14 cellular contexts compared by ENCODE assay signal in genomic region chr15:38714309-38715072, GRCh38.
DNase-seq lines count a peak whose midpoint lies in the region; ATAC-seq and TF ChIP-seq lines count a peak whose summit lies in the region.
"Had no signal": no experiment of that assay in that cellular context is flagged by ENCODE, and none has a peak within 500 bp of the region (broad histone marks: within the 10 kb centered on the region; RNA-seq: fewer than 3 reads in every experiment).

No MANE protein-coding gene starts in this region.

- no peaks in the 10 kb centered on the region for H3K9me3 ChIP-seq in GM23248 (ENCODE audit: low read depth)
- H3K9me3 ChIP-seq in adipocyte (ENCODE audit: control insufficient read depth, low read length) = no peaks in the 10 kb centered on the region
- peaks cover 0 to 5% (median 0%) of the 10 kb centered on the region in 4 donors for H3K9me3 ChIP-seq in sigmoid colon

- 0 out of 2 replicates have a peak overlapping the region, but pooled peaks have one; percentile 27 for H2AFZ ChIP-seq in GM23248
- H2AFZ ChIP-seq: PC-9 had no signal

- H3K4me2 ChIP-seq in GM23248 (ENCODE audit: unreplicated experiment) = peak overlapping the region; percentile 52
- H3K4me2 ChIP-seq: PC-9 had no signal

- no peak for TF ChIP-seq EP300 in sigmoid colon (IDR thresholded peaks at IDR 0.05)

- H3K9me3 Mint-ChIP-seq in natural killer cell = no peaks in the 10 kb centered on the region
- H3K9me3 Mint-ChIP-seq in activated naive CD8-positive, alpha-beta T cell treated with anti-CD3 and anti-CD28 coated beads for 36 hours = no peaks in the 10 kb centered on the region
- H3K9me3 Mint-ChIP-seq: activated B cell treated with CpG ODN at 0.5 μM for 24 hours had no signal

- no peaks in the 10 kb centered on the region for H4K20me1 ChIP-seq in GM23248 (ENCODE audit: insufficient read depth)

- peak overlapping the region; percentile 96 for H3K27ac ChIP-seq in GM23248
- H3K27ac ChIP-seq in sigmoid colon = peak overlapping the region in 3 of 4 donors; percentile 17 to 58 (median 38)
- H3K27ac ChIP-seq: PC-9 had no signal

- H3K36me3 Mint-ChIP-seq in natural killer cell = no peaks in the 10 kb centered on the region
- no peaks in the 10 kb centered on the region for H3K36me3 Mint-ChIP-seq in activated naive CD8-positive, alpha-beta T cell treated with anti-CD3 and anti-CD28 coated beads for 36 hours

- H3K4me1 ChIP-seq in GM23248 (ENCODE audit: insufficient read depth) = peaks cover 30% of the 10 kb centered on the region
- peaks cover 13% of the 10 kb centered on the region for H3K4me1 ChIP-seq in adipocyte (ENCODE audit: control insufficient read depth, insufficient read depth, low read length)
- peaks cover 0 to 16% (median 10%) of the 10 kb centered on the region in 4 donors for H3K4me1 ChIP-seq in sigmoid colon

- peaks cover 11% of the 10 kb centered on the region in 2 donors for H3K27me3 Mint-ChIP-seq in natural killer cell (ENCODE audit: low read depth in 2 of 2)
- H3K27me3 Mint-ChIP-seq in activated naive CD8-positive, alpha-beta T cell treated with anti-CD3 and anti-CD28 coated beads for 36 hours = no peaks in the 10 kb centered on the region

- peak; percentile 96 for DNase-seq in GM23248
- peak; percentile 84 for DNase-seq in adipocyte (ENCODE audit: low read depth)
- DNase-seq in fibroblast of villous mesenchyme (ENCODE audit: low read depth) = peak; percentile 85
- peak; percentile 72 for DNase-seq in sigmoid colon
- no peak for DNase-seq in natural killer cell
- no peak for DNase-seq in activated naive CD8-positive, alpha-beta T cell treated with anti-CD3 and anti-CD28 coated beads for 36 hours
- no peak for DNase-seq in T-helper 9 cell
- DNase-seq: activated B cell treated with CpG ODN at 0.5 μM for 24 hours; DMS 273 treated with DMSO at 0.1 percent for 48 hours; NCI-H2081; stimulated activated naive CD4-positive, alpha-beta T cell treated with Interleukin-2 at 50 U/mL for 16 hours had no signal

- H3K9ac ChIP-seq in GM23248 (peak overlapping the region; percentile 70), adipocyte (ENCODE audit: low read length) (peak overlapping the region; percentile 68)

- H3K27ac Mint-ChIP-seq in natural killer cell = no peak overlapping the region
- no peak overlapping the region for H3K27ac Mint-ChIP-seq in activated naive CD8-positive, alpha-beta T cell treated with anti-CD3 and anti-CD28 coated beads for 36 hours
- H3K27ac Mint-ChIP-seq: activated B cell treated with CpG ODN at 0.5 μM for 24 hours had no signal

- ATAC-seq in natural killer cell = no peak
- no peak for ATAC-seq in GM21786 (IDR thresholded peaks at IDR 0.05; ENCODE audit: unreplicated experiment)

- in situ Hi-C loops in GM23248 (cut with MboI) = loop anchor here (10.0 to 25.0 kb wide), 2 partner anchors 270 to 398 kb away; no protein-coding TSS in a partner anchor

- H3K27me3 ChIP-seq in GM23248 (replicated peaks; ENCODE audit: insufficient read depth) = no peaks in the 10 kb centered on the region
- no peaks in the 10 kb centered on the region for H3K27me3 ChIP-seq in adipocyte (replicated peaks; ENCODE audit: control insufficient read depth, insufficient read depth, low read length)
- no peaks in the 10 kb centered on the region for H3K27me3 ChIP-seq in sigmoid colon

- TF ChIP-seq CTCF in fibroblast of villous mesenchyme (IDR thresholded peaks at IDR 0.05; ENCODE audit: insufficient read depth, low read depth, low read length) = no peak
- TF ChIP-seq CTCF in sigmoid colon (IDR thresholded peaks at IDR 0.05) = no peak
- no peak for TF ChIP-seq CTCF in natural killer cell (IDR thresholded peaks at IDR 0.05)

- no peaks in the 10 kb centered on the region for H3K9me2 ChIP-seq in GM23248 (ENCODE audit: insufficient read depth)

- WGBS in GM23248 (ENCODE audit: low coverage in 1 of 2, low lambda C conversion rate in 2 of 2, missing lambda C conversion rate in 2 of 2), 2 experiments = 2% methylated on average over 4 of the region's 4 CpGs
- 49 to 84% methylated on average over 4 of the region's 4 CpGs for WGBS in sigmoid colon, 2 donors

- no peaks in the 10 kb centered on the region for H3K79me2 ChIP-seq in GM23248 (ENCODE audit: insufficient read depth)

- H3F3A ChIP-seq in GM23248 (ENCODE audit: insufficient read depth) = peaks cover 33% of the 10 kb centered on the region

- H3K36me3 ChIP-seq in GM23248 (ENCODE audit: low read depth) = no peaks in the 10 kb centered on the region
- H3K36me3 ChIP-seq in adipocyte (ENCODE audit: control insufficient read depth, insufficient read depth, low read length, severe bottlenecking) = no peaks in the 10 kb centered on the region
- no peaks in the 10 kb centered on the region for H3K36me3 ChIP-seq in sigmoid colon

- TF ChIP-seq POLR2A in sigmoid colon (IDR thresholded peaks at IDR 0.05) = no peak

- H3K4me3 ChIP-seq in GM23248 (no peak overlapping the region), adipocyte (ENCODE audit: low read length) (no peak overlapping the region), fibroblast of villous mesenchyme (ENCODE audit: low read depth, low read length) (no peak overlapping the region), sigmoid colon (no peak overlapping the region)
- H3K4me3 ChIP-seq: coronary artery, PC-9 had no signal

- no peak overlapping the region for H3K4me3 Mint-ChIP-seq in natural killer cell
- H3K4me3 Mint-ChIP-seq in activated naive CD8-positive, alpha-beta T cell treated with anti-CD3 and anti-CD28 coated beads for 36 hours = no peak overlapping the region
- H3K4me3 Mint-ChIP-seq: activated B cell treated with CpG ODN at 0.5 μM for 24 hours had no signal

- intact Hi-C loops in sigmoid colon (cut with DNase I) = no loop called here
- intact Hi-C loops in natural killer cell (cut with micrococcal nuclease) = no loop called here

- no peaks in the 10 kb centered on the region for H3K4me1 Mint-ChIP-seq in natural killer cell
- no peaks in the 10 kb centered on the region for H3K4me1 Mint-ChIP-seq in activated naive CD8-positive, alpha-beta T cell treated with anti-CD3 and anti-CD28 coated beads for 36 hours
- H3K4me1 Mint-ChIP-seq: activated B cell treated with CpG ODN at 0.5 μM for 24 hours had no signal

Comparison
In these comparisons a context has a peak if more than half of its experiments do, and no peak if none do; other contexts are left out.
1. DNase-seq: peak in GM23248 (single experiment), adipocyte (single experiment), fibroblast of villous mesenchyme (single experiment) and sigmoid colon (single experiment); none in natural killer cell (single experiment), activated naive CD8-positive, alpha-beta T cell treated with anti-CD3 and anti-CD28 coated beads for 36 hours (single experiment) and T-helper 9 cell (single experiment).